Comparison of ENCODE assay signal across 26 cellular contexts in genomic region chr10:44415121-44415520, GRCh38.
"Had no signal": no experiment of that assay in that cellular context is flagged by ENCODE, and none has a peak within 500 bp of the region (broad histone marks: within the 10 kb centered on the region; RNA-seq: fewer than 3 reads in every experiment).

No MANE protein-coding gene starts in this region.

- FAIRE-seq: colon, kidney, pancreas had no signal

- H3K27ac ChIP-seq: epithelial cell of prostate, esophagus squamous epithelium, pancreas, psoas muscle, right lobe of liver, spleen, tibial artery, upper lobe of left lung had no signal

- H3K4me1 ChIP-seq: psoas muscle, right lobe of liver, spleen, upper lobe of left lung had no signal

- H3K4me3 ChIP-seq: esophagus squamous epithelium, lung, pancreas, psoas muscle, right lobe of liver, spleen, tibial artery, upper lobe of left lung, vagina had no signal

- ATAC-seq: effector memory CD8-positive, alpha-beta T cell; left colon; left ventricle myocardium superior; natural killer cell treated with Interleukin-12 subunit alpha and Interleukin-12 subunit beta and Interleukin-15 and Interleukin-18, amount 100 ng/mL, for 72 hours; pancreas; psoas muscle; right lobe of liver; stimulated activated memory B cell treated with anti-CD40 and anti-IgM and Interleukin-4, amounts not matched to agents 10 μg/mL and 1 μg/mL and 100 μg/mL, for 72 hours had no signal

- H3K27me3 ChIP-seq: esophagus squamous epithelium, pancreas, right lobe of liver, tibial artery, upper lobe of left lung, vagina had no signal

- H3K36me3 ChIP-seq: esophagus squamous epithelium, pancreas, right lobe of liver, spleen, tibial artery, upper lobe of left lung, vagina had no signal

- H3K9me3 ChIP-seq: esophagus squamous epithelium, pancreas, psoas muscle, right lobe of liver, vagina had no signal

- DNase-seq: effector memory CD8-positive, alpha-beta T cell; esophagus squamous epithelium; foreskin fibroblast; immature natural killer cell; kidney; left colon; left ventricle myocardium superior; mesenchymal stem cell; midbrain; occipital lobe; pancreas; psoas muscle; retina; right lobe of liver; spleen; stimulated activated CD4-positive, alpha-beta T cell treated with anti-CD3 and anti-CD28 coated beads, Interleukin-15, amount 100 ng/mL, for 24 hours; stimulated activated CD4-positive, alpha-beta T cell treated with anti-CD3 and anti-CD28 coated beads, Interleukin-1b, Interleukin-23, amount 100 ng/mL, for 48 hours; stimulated activated CD4-positive, alpha-beta T cell treated with anti-CD3 and anti-CD28 coated beads, Interleukin-4, amount 100 ng/mL, for 24 hours; tibial artery; upper lobe of left lung had no signal
